21 cellular contexts compared by ENCODE assay signal in the genomic region with DNA sequence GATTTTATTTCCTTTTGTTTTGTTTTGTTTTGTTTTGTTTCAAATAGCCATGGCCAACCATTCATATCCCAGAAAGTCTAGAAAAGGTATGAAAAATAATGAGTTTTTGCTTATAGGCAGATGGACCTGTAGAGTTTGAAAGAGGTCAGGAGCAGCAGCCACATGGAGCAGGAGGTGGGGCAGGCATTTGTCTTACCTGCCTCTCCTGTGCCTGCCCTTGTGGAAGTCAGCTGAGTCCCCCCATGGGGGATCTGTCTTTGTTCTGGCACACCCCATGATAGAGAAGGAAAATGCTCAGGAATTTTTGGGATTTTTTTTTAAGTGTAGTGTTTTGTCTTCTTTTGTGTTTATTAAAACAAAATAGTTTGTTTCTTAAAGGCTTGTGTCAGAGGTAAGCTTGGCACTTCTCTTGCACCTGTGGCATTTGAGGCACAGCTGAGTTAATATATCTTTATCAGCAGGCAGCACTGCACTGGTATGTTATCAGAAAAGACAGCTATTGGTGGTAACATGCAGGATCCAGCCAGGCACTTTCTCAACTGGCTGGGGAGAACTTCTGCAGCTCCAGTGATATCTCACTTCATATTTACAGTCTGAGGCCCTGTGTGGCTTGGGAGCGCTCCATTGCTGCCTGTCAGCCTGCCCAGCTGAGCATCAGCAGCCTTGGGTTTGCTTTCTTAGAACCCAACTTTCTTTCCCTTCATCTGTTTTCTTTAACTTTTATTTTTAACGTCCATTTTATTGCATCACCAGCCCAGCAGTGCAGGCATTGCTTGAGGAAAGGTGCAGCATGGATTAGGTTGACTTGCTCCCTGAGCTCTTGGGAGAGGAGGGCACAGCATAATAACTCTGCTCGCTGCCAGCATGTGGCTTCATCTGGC. TPM values are rescaled to one million over a fixed set of nuclear protein-coding genes. Genes with fewer than 3 reads are reported as not detected.
A peak's percentile ranks its signal among the peaks of the same experiment; 100 is the strongest.
DNase-seq lines count a peak whose midpoint lies in the region; ATAC-seq and TF ChIP-seq lines count a peak whose summit lies in the region.
"Had no signal": no experiment of that assay in that cellular context is flagged by ENCODE, and none has a peak within 500 bp of the region (broad histone marks: within the 10 kb centered on the region; RNA-seq: fewer than 3 reads in every experiment).

No MANE protein-coding gene starts in this region.

- H3K9me3 ChIP-seq in heart left ventricle (no peaks in the 10 kb centered on the region), osteoblast (ENCODE audit: low read depth, low read length) (no peaks in the 10 kb centered on the region), prostate gland (no peaks in the 10 kb centered on the region)
- H3K9me3 ChIP-seq: ascending aorta had no signal

- H3K27ac ChIP-seq in heart left ventricle: peak overlapping the region in 6 of 12 donors; percentile 19 to 45 (median 28)
- H3K27ac ChIP-seq in osteoblast (ENCODE audit: low read depth, low read length): no peak overlapping the region
- no peak overlapping the region for H3K27ac ChIP-seq in prostate gland
- H3K27ac ChIP-seq: ascending aorta had no signal

- no peak overlapping the region for H3K4me3 ChIP-seq in H7 (ENCODE audit: insufficient read depth, low read depth, low read length)
- H3K4me3 ChIP-seq in heart left ventricle: no peak overlapping the region
- no peak overlapping the region for H3K4me3 ChIP-seq in osteoblast (ENCODE audit: insufficient read depth, low read length)
- no peak overlapping the region for H3K4me3 ChIP-seq in prostate gland
- H3K4me3 ChIP-seq: ascending aorta had no signal

- H2AFZ ChIP-seq in osteoblast (ENCODE audit: low read length): no peak overlapping the region

- no peaks in the 10 kb centered on the region for H3K9me3 Mint-ChIP-seq in WTC11
- H3K9me3 Mint-ChIP-seq: activated CD8-positive, alpha-beta T cell treated with anti-CD3 and anti-CD28 coated beads for 36 hours; CD14-positive monocyte; T-helper 1 cell treated with Interleukin-12 subunit alpha and Interleukin-12 subunit beta and Interleukin-4 antibody, amounts not matched to agents 30 μg/mL and 1 μg/mL, for 36 hours had no signal

- no peaks in the 10 kb centered on the region for H3K27me3 Mint-ChIP-seq in WTC11 (ENCODE audit: low read depth)
- H3K27me3 Mint-ChIP-seq: activated CD8-positive, alpha-beta T cell treated with anti-CD3 and anti-CD28 coated beads for 36 hours had no signal

- ATAC-seq in WTC11 (peak; percentile 76), heart left ventricle (peak; percentile 56 to 73 (median 68))
- no peak for ATAC-seq in stimulated activated naive CD8-positive, alpha-beta T cell treated with anti-CD3 and anti-CD28 coated beads, Interleukin-15, Interleukin-2, amounts not matched to agents 100 U/mL and 50 U/mL, for 24 hours
- ATAC-seq: activated CD8-positive, alpha-beta T cell treated with anti-CD3 and anti-CD28 coated beads for 36 hours; Panc1 had no signal

- H3K36me3 ChIP-seq in H7 (replicated peaks; ENCODE audit: control insufficient read depth, insufficient read depth, low read length) (peaks cover 5% of the 10 kb centered on the region), heart left ventricle (peaks cover 0 to 11% (median 0%) of the 10 kb centered on the region in 9 donors), osteoblast (ENCODE audit: insufficient read depth, low read length) (peaks cover 12% of the 10 kb centered on the region), prostate gland (no peaks in the 10 kb centered on the region)

- WGBS in heart left ventricle, 4 donors: 28 to 50% (median 38%) methylated on average over 3 of the region's 3 CpGs
- WGBS in prostate gland: 58% methylated on average over 3 of the region's 3 CpGs

- H3K4me1 ChIP-seq in heart left ventricle (peaks cover 0 to 40% (median 20%) of the 10 kb centered on the region in 12 donors), osteoblast (ENCODE audit: insufficient read depth, low read length) (no peaks in the 10 kb centered on the region), prostate gland (replicated peaks) (no peaks in the 10 kb centered on the region)

- no peak overlapping the region for H3K4me3 Mint-ChIP-seq in WTC11
- H3K4me3 Mint-ChIP-seq: activated CD8-positive, alpha-beta T cell treated with anti-CD3 and anti-CD28 coated beads for 36 hours; CD14-positive monocyte; T-helper 1 cell treated with Interleukin-12 subunit alpha and Interleukin-12 subunit beta and Interleukin-4 antibody, amounts not matched to agents 30 μg/mL and 1 μg/mL, for 36 hours had no signal

- intact Hi-C loops in heart left ventricle (cut with DNase I): no loop called here
- intact Hi-C loops in prostate gland (cut with DNase I): no loop called here

- peaks cover 15% of the 10 kb centered on the region for H4K20me1 ChIP-seq in osteoblast (ENCODE audit: insufficient read depth, low read length)

- CTCF ChIA-PET in WTC11 (lab: Charles Lee): interaction anchor here (0.7 to 1.4 kb wide), 2 partner anchors 33 to 358 kb away, joined by 3 to 7 read pairs; no protein-coding TSS in a partner anchor

- peak; percentile 45 for DNase-seq in H7
- no peak for DNase-seq in WTC11 (ENCODE audit: low spot score)
- DNase-seq in heart left ventricle: peak in 2 of 5 donors; percentile 25 to 49
- peak; percentile 29 for DNase-seq in osteoblast (ENCODE audit: insufficient read length, low spot score, missing footprints)
- no peak for DNase-seq in prostate gland (ENCODE audit: low spot score)
- DNase-seq in NCI-H2227 (lab: John Stamatoyannopoulos, UW; ENCODE audit: unreplicated experiment): no peak
- DNase-seq in KG1 (lab: John Stamatoyannopoulos, UW): no peak
- DNase-seq in stimulated activated naive CD8-positive, alpha-beta T cell treated with anti-CD3 and anti-CD28 coated beads, Interleukin-15, Interleukin-2, amounts not matched to agents 100 U/mL and 50 U/mL, for 24 hours: no peak
- DNase-seq: activated CD8-positive, alpha-beta T cell treated with anti-CD3 and anti-CD28 coated beads for 36 hours; activated naive CD4-positive, alpha-beta T cell treated with Interleukin-2 at 50 U/mL for 16 hours; DMS153; effector CD4-positive, alpha-beta T cell; GDM1; islet precursor cell; MM.1S; NCI-H1694 had no signal

- H3K4me2 ChIP-seq in osteoblast (ENCODE audit: insufficient read depth, low read length): no peak overlapping the region

- H3K36me3 Mint-ChIP-seq in WTC11: peaks cover 9% of the 10 kb centered on the region

- POLR2A ChIA-PET in WTC11 (lab: Charles Lee): no interaction called here

- H3K27me3 ChIP-seq in H7 (ENCODE audit: control insufficient read depth, insufficient read depth, low read length) (no peaks in the 10 kb centered on the region), heart left ventricle (no peaks in the 10 kb centered on the region), osteoblast (ENCODE audit: insufficient read depth, low read length) (no peaks in the 10 kb centered on the region), prostate gland (replicated peaks; ENCODE audit: insufficient read depth) (no peaks in the 10 kb centered on the region)
- H3K27me3 ChIP-seq: ascending aorta had no signal

- TF ChIP-seq CTCF in WTC11 (IDR thresholded peaks at IDR 0.05) (no peak), heart left ventricle (IDR thresholded peaks at IDR 0.05) (no peak), osteoblast (IDR thresholded peaks at IDR 0.05; ENCODE audit: extremely low read depth, low read depth, low read length) (no peak), prostate gland (IDR thresholded peaks at IDR 0.05) (no peak)

- H3K4me1 Mint-ChIP-seq in WTC11: peaks cover 34% of the 10 kb centered on the region
- H3K4me1 Mint-ChIP-seq: CD14-positive monocyte had no signal

- TF ChIP-seq POLR2A in heart left ventricle (IDR thresholded peaks at IDR 0.05) (no peak), prostate gland (IDR thresholded peaks at IDR 0.05) (no peak)

- H3K27ac Mint-ChIP-seq in WTC11: peak overlapping the region; percentile 58; the same call in 1 of the 2 replicates
- H3K27ac Mint-ChIP-seq: activated CD8-positive, alpha-beta T cell treated with anti-CD3 and anti-CD28 coated beads for 36 hours; CD14-positive monocyte; T-helper 1 cell treated with Interleukin-12 subunit alpha and Interleukin-12 subunit beta and Interleukin-4 antibody, amounts not matched to agents 30 μg/mL and 1 μg/mL, for 36 hours had no signal

- H3K79me2 ChIP-seq in osteoblast (ENCODE audit: insufficient read depth, low read length): peaks cover 17% of the 10 kb centered on the region

TF ChIP-seq in WTC11, 78 proteins besides CTCF, POLR2A, EP300 and RAD21 (continues in another document):
- TF ChIP-seq FOXJ3 (CRISPR knock-in tag; IDR thresholded peaks at IDR 0.05; ENCODE audit: borderline replicate concordance) (no peak), EMX1 (CRISPR knock-in tag; IDR thresholded peaks at IDR 0.05) (no peak), FOXK1 (CRISPR knock-in tag; IDR thresholded peaks at IDR 0.05) (no peak), TCF7 (CRISPR knock-in tag; IDR thresholded peaks at IDR 0.05; ENCODE audit: low read depth) (no peak), GTF2I (CRISPR knock-in tag; conservative IDR thresholded peaks at IDR 0.05) (no peak), CBFB (CRISPR knock-in tag; IDR thresholded peaks at IDR 0.05; ENCODE audit: low read depth) (no peak)

RNA-seq across cellular contexts. Expression of a gene that starts 44.4 kb away (rescaled TPM):
- 5.8 and 5.9 TPM in 2 replicates for total RNA-seq in H7 (2014; rRNA removed; shearing (Covaris generic))
- total RNA-seq in WTC11 (2021) (7.8 to 14.9 TPM (median 9.9 TPM) in 3 replicates), heart left ventricle (1 to 10 TPM; 2.7 to 6.8 (median 4.0) TPM), osteoblast (0.29 and 0.72 TPM in 2 replicates), prostate gland (1 to 10 TPM in 1 of 2 donors, under 1 TPM in 1; 0.23 to 5.7 TPM)
- 1 to 10 TPM in 1 of 2 donors, under 1 TPM in 1; 0.89 to 2.2 TPM for polyA plus RNA-seq in heart left ventricle
- total RNA-seq: activated CD8-positive, alpha-beta T cell treated with anti-CD3 and anti-CD28 coated beads for 36 hours; SK-MEL-5 had no signal

Comparison
In these comparisons a context has a peak if more than half of its experiments do, and no peak if none do; other contexts are left out.
1. DNase-seq: peak in H7 (single experiment) and osteoblast (single experiment); none in WTC11 (single experiment), prostate gland (single experiment), NCI-H2227 (single experiment), KG1 (single experiment) and stimulated activated naive CD8-positive, alpha-beta T cell treated with anti-CD3 and anti-CD28 coated beads, Interleukin-15, Interleukin-2, amounts not matched to agents 100 U/mL and 50 U/mL, for 24 hours (single experiment).